In genomic region chr4:140867338-140867737, GRCh38 we compare ENCODE assay signal across 27 cellular contexts.
"Had no signal": no experiment of that assay in that cellular context is flagged by ENCODE, and none has a peak within 500 bp of the region (broad histone marks: within the 10 kb centered on the region; RNA-seq: fewer than 3 reads in every experiment).

No MANE protein-coding gene starts in this region.

- H3K4me3 Mint-ChIP-seq: activated B cell treated with CpG ODN at 0.5 μM for 24 hours; activated CD4-positive, alpha-beta T cell treated with anti-CD3 and anti-CD28 coated beads, Interleukin-2, amount 10 ng/mL, durations not matched to agents 24 days and 14 days; activated CD8-positive, alpha-beta memory T cell treated with anti-CD3 and anti-CD28 coated beads, Interleukin-2, amount 10 ng/mL, durations not matched to agents 7 days and 5 days; activated naive CD8-positive, alpha-beta T cell treated with anti-CD3 and anti-CD28 coated beads, Interleukin-2, amount 50 U/mL, for 24 hours; activated T-cell treated with anti-CD3 and anti-CD28 coated beads, Interleukin-2, amount 50 U/mL, for 4 hours; T-helper 1 cell treated with Interleukin-12 subunit alpha and Interleukin-12 subunit beta and Interleukin-4 antibody, amounts not matched to agents 30 μg/mL and 1 μg/mL, for 36 hours had no signal

- H3K27ac ChIP-seq: brain microvascular endothelial cell had no signal

- H3K9me3 Mint-ChIP-seq: activated B cell treated with CpG ODN at 0.5 μM for 24 hours; activated CD4-positive, alpha-beta T cell treated with anti-CD3 and anti-CD28 coated beads, Interleukin-2, amount 10 ng/mL, durations not matched to agents 24 days and 14 days; activated naive CD4-positive, alpha-beta T cell treated with anti-CD3 and anti-CD28 coated beads, Interleukin-2, amount 50 U/mL, for 72 hours; activated naive CD8-positive, alpha-beta T cell treated with anti-CD3 and anti-CD28 coated beads, Interleukin-2, amount 50 U/mL, for 24 hours; activated T-cell treated with anti-CD3 and anti-CD28 coated beads, Interleukin-2, amount 50 U/mL, for 4 hours; T-helper 1 cell treated with Interleukin-12 subunit alpha and Interleukin-12 subunit beta and Interleukin-4 antibody, amounts not matched to agents 30 μg/mL and 1 μg/mL, for 36 hours had no signal

- H3K36me3 ChIP-seq: brain microvascular endothelial cell had no signal

- H3K4me1 Mint-ChIP-seq: activated naive CD8-positive, alpha-beta T cell treated with anti-CD3 and anti-CD28 coated beads, Interleukin-2, amount 50 U/mL, for 24 hours had no signal

- DNase-seq: activated B cell treated with CpG ODN at 0.5 μM for 24 hours; activated CD4-positive, alpha-beta T cell treated with anti-CD3 and anti-CD28 coated beads for 1 hour; activated CD4-positive, alpha-beta T cell treated with anti-CD3 and anti-CD28 coated beads, Interleukin-2, amount 50 U/mL, for 48 hours; activated CD8-positive, alpha-beta memory T cell treated with anti-CD3 and anti-CD28 coated beads, Interleukin-2, amount 10 ng/mL, durations not matched to agents 7 days and 5 days; activated effector memory CD4-positive, alpha-beta T cell treated with anti-CD3 and anti-CD28 coated beads, Interleukin-2, amount 50 U/mL, for 16 hours; activated naive CD4-positive, alpha-beta T cell treated with Interleukin-2 at 50 U/mL for 16 hours; activated naive CD8-positive, alpha-beta T cell treated with anti-CD3 and anti-CD28 coated beads, Interleukin-2, amount 50 U/mL, for 24 hours; activated T-cell treated with anti-CD3 and anti-CD28 coated beads, Interleukin-2, amount 50 U/mL, for 4 hours; amygdala; brain microvascular endothelial cell; caudate nucleus; Kasumi-1; KBM-7; NCI-H1105 treated with DMSO at 0.1 percent for 48 hours; NCI-H1436 treated with DMSO at 0.1 percent for 48 hours; NCI-H187; NCI-H2081; NCI-H510A treated with DMSO at 0.1 percent for 48 hours; NCI-H748 treated with DMSO at 0.1 percent for 48 hours; OCI-M1; RPMI8226; SHP77 treated with DMSO at 0.1 percent for 48 hours; T-helper 9 cell had no signal

- H3K36me3 Mint-ChIP-seq: activated CD8-positive, alpha-beta memory T cell treated with anti-CD3 and anti-CD28 coated beads, Interleukin-2, amount 10 ng/mL, durations not matched to agents 7 days and 5 days; activated naive CD4-positive, alpha-beta T cell treated with anti-CD3 and anti-CD28 coated beads, Interleukin-2, amount 50 U/mL, for 72 hours had no signal

- ATAC-seq: activated CD8-positive, alpha-beta memory T cell treated with anti-CD3 and anti-CD28 coated beads, Interleukin-2, amount 10 ng/mL, durations not matched to agents 7 days and 5 days; activated naive CD4-positive, alpha-beta T cell treated with anti-CD3 and anti-CD28 coated beads, Interleukin-2, amount 50 U/mL, for 72 hours; activated naive CD8-positive, alpha-beta T cell treated with anti-CD3 and anti-CD28 coated beads, Interleukin-2, amount 50 U/mL, for 24 hours; activated T-cell treated with anti-CD3 and anti-CD28 coated beads, Interleukin-2, amount 50 U/mL, for 4 hours; Panc1 had no signal

- H3K27ac Mint-ChIP-seq: activated B cell treated with CpG ODN at 0.5 μM for 24 hours; activated CD4-positive, alpha-beta T cell treated with anti-CD3 and anti-CD28 coated beads, Interleukin-2, amount 10 ng/mL, durations not matched to agents 24 days and 14 days; activated CD8-positive, alpha-beta memory T cell treated with anti-CD3 and anti-CD28 coated beads, Interleukin-2, amount 10 ng/mL, durations not matched to agents 7 days and 5 days; activated naive CD4-positive, alpha-beta T cell treated with anti-CD3 and anti-CD28 coated beads, Interleukin-2, amount 50 U/mL, for 72 hours; activated naive CD8-positive, alpha-beta T cell treated with anti-CD3 and anti-CD28 coated beads, Interleukin-2, amount 50 U/mL, for 24 hours; T-helper 1 cell treated with Interleukin-12 subunit alpha and Interleukin-12 subunit beta and Interleukin-4 antibody, amounts not matched to agents 30 μg/mL and 1 μg/mL, for 36 hours had no signal

- H3K27me3 ChIP-seq: brain microvascular endothelial cell had no signal
